ENCODE assay signal across 14 cellular contexts in genomic region chr1:3306583-3307285, GRCh38.
DNase-seq lines count a peak whose midpoint lies in the region; ATAC-seq, FAIRE-seq and TF ChIP-seq lines count a peak whose summit lies in the region.
"Had no signal": no experiment of that assay in that cellular context is flagged by ENCODE, and none has a peak within 500 bp of the region (broad histone marks: within the 10 kb centered on the region; RNA-seq: fewer than 3 reads in every experiment).

No MANE protein-coding gene starts in this region.

- no peaks in the 10 kb centered on the region for H3K9me3 Mint-ChIP-seq in stimulated activated naive B cell treated with anti-CD40 and anti-IgM and Interleukin-4, amounts not matched to agents 10 μg/mL and 1 μg/mL and 100 μg/mL, for 72 hours
- H3K9me3 Mint-ChIP-seq: neural crest cell had no signal

- no peaks in the 10 kb centered on the region for H3K36me3 Mint-ChIP-seq in stimulated activated naive B cell treated with anti-CD40 and anti-IgM and Interleukin-4, amounts not matched to agents 10 μg/mL and 1 μg/mL and 100 μg/mL, for 72 hours
- H3K36me3 Mint-ChIP-seq: activated naive CD8-positive, alpha-beta T cell had no signal

- H3K27ac Mint-ChIP-seq in stimulated activated naive B cell treated with anti-CD40 and anti-IgM and Interleukin-4, amounts not matched to agents 10 μg/mL and 1 μg/mL and 100 μg/mL, for 72 hours = no peak overlapping the region
- H3K27ac Mint-ChIP-seq: activated naive CD8-positive, alpha-beta T cell had no signal

- H3K4me1 ChIP-seq in mucosa of descending colon (ENCODE audit: low read depth) = no peaks in the 10 kb centered on the region
- H3K4me1 ChIP-seq: upper lobe of right lung had no signal

- peak; percentile 94 for FAIRE-seq in RCC 7860 (lab: Jason Lieb, UNC)

- no peak overlapping the region for H3K4me3 Mint-ChIP-seq in stimulated activated naive B cell treated with anti-CD40 and anti-IgM and Interleukin-4, amounts not matched to agents 10 μg/mL and 1 μg/mL and 100 μg/mL, for 72 hours
- H3K4me3 Mint-ChIP-seq: activated naive CD8-positive, alpha-beta T cell; neural crest cell had no signal

- ATAC-seq in stimulated activated naive B cell treated with anti-CD40 and anti-IgM and Interleukin-4, amounts not matched to agents 10 μg/mL and 1 μg/mL and 100 μg/mL, for 72 hours (replicated peaks) = peak; percentile 58 to 80
- ATAC-seq in mucosa of descending colon (no peak), GM18907 (IDR thresholded peaks at IDR 0.05; ENCODE audit: unreplicated experiment) (no peak)
- ATAC-seq: left colon, upper lobe of right lung had no signal

- no peaks in the 10 kb centered on the region for H3K9me3 ChIP-seq in mucosa of descending colon
- H3K9me3 ChIP-seq: MG63, upper lobe of right lung had no signal

- H3K27me3 Mint-ChIP-seq in stimulated activated naive B cell treated with anti-CD40 and anti-IgM and Interleukin-4, amounts not matched to agents 10 μg/mL and 1 μg/mL and 100 μg/mL, for 72 hours = peaks cover 15 to 20% of the 10 kb centered on the region in 2 donors

- intact Hi-C loops in mucosa of descending colon (cut with DNase I, micrococcal nuclease) = no loop called here

- peaks cover 0 to 5% of the 10 kb centered on the region in 2 donors for H3K4me1 Mint-ChIP-seq in stimulated activated naive B cell treated with anti-CD40 and anti-IgM and Interleukin-4, amounts not matched to agents 10 μg/mL and 1 μg/mL and 100 μg/mL, for 72 hours

- DNase-seq in activated T-cell treated with anti-CD3 and anti-CD28 coated beads, Interleukin-2, amount 50 U/mL, for 48 hours = peak; percentile 23 to 24
- DNase-seq in activated T-cell treated with anti-CD3 and anti-CD28 coated beads for 4 hours = no peak
- peak; percentile 93 for DNase-seq in RCC 7860 (ENCODE audit: low spot score)
- peak; percentile 84 for DNase-seq in fibroblast of peridontal ligament (ENCODE audit: extremely low read depth)
- DNase-seq in stimulated activated naive B cell treated with anti-CD40 and anti-IgM and Interleukin-4, amounts not matched to agents 10 μg/mL and 1 μg/mL and 100 μg/mL, for 72 hours = no peak
- no peak for DNase-seq in mucosa of descending colon
- no peak for DNase-seq in GM20000 (ENCODE audit: low spot score)
- DNase-seq: dorsolateral prefrontal cortex, left colon, MG63, upper lobe of right lung had no signal

- TF ChIP-seq CTCF in mucosa of descending colon (IDR thresholded peaks at IDR 0.05) (no peak), GM20000 (IDR thresholded peaks at IDR 0.05; ENCODE audit: extremely low read depth, missing control alignments) (no peak)

- H3K36me3 ChIP-seq in mucosa of descending colon (ENCODE audit: low read depth) = no peaks in the 10 kb centered on the region
- H3K36me3 ChIP-seq: MG63, upper lobe of right lung had no signal

- H3K4me3 ChIP-seq in mucosa of descending colon = no peak overlapping the region
- H3K4me3 ChIP-seq: dorsolateral prefrontal cortex, MG63, upper lobe of right lung had no signal

Comparison
In these comparisons a context has a peak if more than half of its experiments do, and no peak if none do; other contexts are left out.
1. DNase-seq: peak in activated T-cell treated with anti-CD3 and anti-CD28 coated beads, Interleukin-2, amount 50 U/mL, for 48 hours (2 of 2), RCC 7860 (single experiment) and fibroblast of peridontal ligament (single experiment); none in activated T-cell treated with anti-CD3 and anti-CD28 coated beads for 4 hours (single experiment), stimulated activated naive B cell treated with anti-CD40 and anti-IgM and Interleukin-4, amounts not matched to agents 10 μg/mL and 1 μg/mL and 100 μg/mL, for 72 hours (single experiment), mucosa of descending colon (0 of 3) and GM20000 (single experiment).
2. ATAC-seq: peak in stimulated activated naive B cell treated with anti-CD40 and anti-IgM and Interleukin-4, amounts not matched to agents 10 μg/mL and 1 μg/mL and 100 μg/mL, for 72 hours (2 of 2); none in mucosa of descending colon (single experiment) and GM18907 (single experiment).